13 cellular contexts compared by ENCODE assay signal in genomic region chrX:48006688-48007087, GRCh38. TPM values are rescaled to one million over a fixed set of nuclear protein-coding genes. Genes with fewer than 3 reads are reported as not detected.
"Had no signal": no experiment of that assay in that cellular context is flagged by ENCODE, and none has a peak within 500 bp of the region (broad histone marks: within the 10 kb centered on the region; RNA-seq: fewer than 3 reads in every experiment).

Gene SPACA5, plus strand, starts transcription at chrX:48006988. Its CDS starts 815 bp downstream, at chrX:48007803.

RNA-seq across cellular contexts. Expression of gene SPACA5, which starts in this region (rescaled TPM):
- total RNA-seq: stomach, subcutaneous adipose tissue, suprapubic skin, thoracic aorta, thyroid gland, tibial nerve, transverse colon, upper lobe of left lung, upper lobe of right lung, ureter, urinary bladder, uterus, vagina had no signal
- polyA plus RNA-seq: urinary bladder had no signal
